ENCODE assay signal across 18 cellular contexts in genomic region chr14:95486875-95487668, GRCh38. TPM values are rescaled to one million over a fixed set of nuclear protein-coding genes. Genes with fewer than 3 reads are reported as not detected.
DNase-seq lines count a peak whose midpoint lies in the region; ATAC-seq, FAIRE-seq and TF ChIP-seq lines count a peak whose summit lies in the region.
"Had no signal": no experiment of that assay in that cellular context is flagged by ENCODE, and none has a peak within 500 bp of the region (broad histone marks: within the 10 kb centered on the region; RNA-seq: fewer than 3 reads in every experiment).

No MANE protein-coding gene starts in this region.

- H3K27ac ChIP-seq in CD4-positive, alpha-beta T cell (ENCODE audit: low read depth, low read length), result no peak overlapping the region
- H3K27ac ChIP-seq in kidney (ENCODE audit: low read depth in 2 of 2, low read length in 2 of 2) (no peak overlapping the region), esophagus muscularis mucosa (replicated peaks in 1 of 4) (no peak overlapping the region), ovary (no peak overlapping the region), esophagus squamous epithelium (no peak overlapping the region)
- H3K27ac ChIP-seq: epithelial cell of prostate, prostate gland had no signal

- peak overlapping the region; percentile 36 for H3K27ac Mint-ChIP-seq in CD4-positive, alpha-beta T cell
- H3K27ac Mint-ChIP-seq: WTC11 had no signal

- no peaks in the 10 kb centered on the region for H3K9me3 Mint-ChIP-seq in CD4-positive, alpha-beta T cell

- peaks cover 8% of the 10 kb centered on the region for H3K36me3 Mint-ChIP-seq in CD4-positive, alpha-beta T cell (ENCODE audit: low read depth)
- H3K36me3 Mint-ChIP-seq: WTC11 had no signal

- no peak for DNase-seq in CD4-positive, alpha-beta T cell
- peak; percentile 21 for DNase-seq in NCI-H345 treated with DMSO at 0.1 percent for 48 hours (lab: John Stamatoyannopoulos, UW; ENCODE audit: unreplicated experiment)
- DNase-seq in kidney, result peak; percentile 36
- DNase-seq in esophagus muscularis mucosa (ENCODE audit: extremely low spot score), result no peak
- no peak for DNase-seq in NCI-H2081 (lab: John Stamatoyannopoulos, UW)
- DNase-seq in ovary, result no peak
- no peak for DNase-seq in esophagus squamous epithelium (lab: John Stamatoyannopoulos, UW)
- DNase-seq: activated T-cell treated with anti-CD3 and anti-CD28 coated beads, Interleukin-2, amount 50 U/mL, for 1 hour; C1 segment of cervical spinal cord; GOT3; mammary epithelial cell; NCI-H2081 treated with DMSO at 0.1 percent for 48 hours; SIG-M5; stimulated activated naive CD4-positive, alpha-beta T cell had no signal

- H3K4me1 Mint-ChIP-seq in CD4-positive, alpha-beta T cell (ENCODE audit: low read depth), result peaks cover 73% of the 10 kb centered on the region

- no peak for ATAC-seq in CD4-positive, alpha-beta T cell (ENCODE audit: poor library complexity)
- ATAC-seq in GM18909 (IDR thresholded peaks at IDR 0.05; ENCODE audit: poor library complexity, unreplicated experiment), result peak; percentile 44
- ATAC-seq: WTC11 had no signal

- POLR2A ChIA-PET in CD4-positive, alpha-beta T cell (lab: Charles Lee), result interaction anchor here (0.7 to 1.3 kb wide), 2 partner anchors 23 to 43 kb away, joined by 3 read pairs; no protein-coding TSS in a partner anchor

- TF ChIP-seq CTCF in CD4-positive, alpha-beta T cell (IDR thresholded peaks at IDR 0.05), result no peak
- TF ChIP-seq CTCF in kidney (IDR thresholded peaks at IDR 0.05; ENCODE audit: borderline replicate concordance, extremely low read depth, insufficient read depth) (no peak), esophagus muscularis mucosa (IDR thresholded peaks at IDR 0.05) (no peak), ovary (IDR thresholded peaks at IDR 0.05) (no peak), esophagus squamous epithelium (IDR thresholded peaks at IDR 0.05) (no peak)

- TF ChIP-seq POLR2A in esophagus muscularis mucosa (IDR thresholded peaks at IDR 0.05; ENCODE audit: low read depth) (no peak), ovary (IDR thresholded peaks at IDR 0.05) (no peak), esophagus squamous epithelium (IDR thresholded peaks at IDR 0.05) (no peak)

- no peaks in the 10 kb centered on the region for H3K27me3 Mint-ChIP-seq in CD4-positive, alpha-beta T cell

- H3K4me3 ChIP-seq in kidney (ENCODE audit: low read length in 2 of 2), result no peak overlapping the region
- H3K4me3 ChIP-seq in esophagus muscularis mucosa, result no peak overlapping the region
- H3K4me3 ChIP-seq in ovary, result no peak overlapping the region
- H3K4me3 ChIP-seq in esophagus squamous epithelium, result no peak overlapping the region
- H3K4me3 ChIP-seq: prostate gland had no signal

- no peak overlapping the region for H3K4me3 Mint-ChIP-seq in CD4-positive, alpha-beta T cell
- H3K4me3 Mint-ChIP-seq: WTC11 had no signal

- no peaks in the 10 kb centered on the region for H3K9me3 ChIP-seq in CD4-positive, alpha-beta T cell (ENCODE audit: control insufficient read depth, low read length)
- no peaks in the 10 kb centered on the region for H3K9me3 ChIP-seq in kidney (ENCODE audit: control insufficient read depth in 1 of 2, low read length in 2 of 2)
- no peaks in the 10 kb centered on the region for H3K9me3 ChIP-seq in esophagus muscularis mucosa
- no peaks in the 10 kb centered on the region for H3K9me3 ChIP-seq in ovary
- H3K9me3 ChIP-seq in esophagus squamous epithelium, result no peaks in the 10 kb centered on the region
- H3K9me3 ChIP-seq: prostate gland had no signal

- WGBS in esophagus muscularis mucosa, result 93% methylated on average over 15 of the region's 15 CpGs
- 90 to 93% (median 90%) methylated on average over 15 of the region's 15 CpGs for WGBS in ovary, 3 donors
- WGBS in esophagus squamous epithelium, 2 donors, result 90 to 94% methylated on average over 14 of the region's 15 CpGs

- CTCF ChIA-PET in CD4-positive, alpha-beta T cell (lab: Charles Lee), result interaction anchor here (1.6 kb wide), 1 partner anchor 26 kb away, joined by 3 read pairs; no protein-coding TSS in a partner anchor

- H3K9ac ChIP-seq in kidney (ENCODE audit: low read length in 2 of 2), result no peak overlapping the region

- H3K36me3 ChIP-seq in kidney (ENCODE audit: control insufficient read depth in 1 of 2, insufficient read depth in 2 of 2, low read length in 2 of 2) (no peaks in the 10 kb centered on the region), esophagus muscularis mucosa (no peaks in the 10 kb centered on the region), ovary (no peaks in the 10 kb centered on the region), esophagus squamous epithelium (no peaks in the 10 kb centered on the region)
- H3K36me3 ChIP-seq: prostate gland had no signal

- H3K27me3 ChIP-seq in CD4-positive, alpha-beta T cell (ENCODE audit: control insufficient read depth, insufficient read depth, low read length), result no peaks in the 10 kb centered on the region
- H3K27me3 ChIP-seq in esophagus muscularis mucosa, result peaks cover 0 to 4% (median 0%) of the 10 kb centered on the region in 4 donors
- no peaks in the 10 kb centered on the region for H3K27me3 ChIP-seq in ovary
- H3K27me3 ChIP-seq in esophagus squamous epithelium, result no peaks in the 10 kb centered on the region

- no peak for FAIRE-seq in kidney (lab: Jason Lieb, UNC)

- intact Hi-C loops in CD4-positive, alpha-beta T cell (cut with DNase I, micrococcal nuclease), result no loop called here
- intact Hi-C loops in kidney (cut with DNase I) (no loop called here), esophagus muscularis mucosa (cut with DNase I) (no loop called here), ovary (cut with DNase I) (loop anchor here in 1 of 4 donors (5.0 kb wide), 1 partner anchor 35 kb away; no protein-coding TSS in a partner anchor), esophagus squamous epithelium (cut with DNase I) (no loop called here)

- TF ChIP-seq EP300 in esophagus muscularis mucosa (IDR thresholded peaks at IDR 0.05), result no peak
- no peak for TF ChIP-seq EP300 in ovary (IDR thresholded peaks at IDR 0.05)

- peaks cover 22 to 25% of the 10 kb centered on the region in 2 donors for H3K4me1 ChIP-seq in kidney (ENCODE audit: control insufficient read depth in 1 of 2, insufficient read depth in 1 of 2, low read depth in 1 of 2, low read length in 2 of 2)
- peaks cover 50 to 85% (median 76%) of the 10 kb centered on the region in 4 donors for H3K4me1 ChIP-seq in esophagus muscularis mucosa
- peaks cover 37% of the 10 kb centered on the region for H3K4me1 ChIP-seq in ovary (ENCODE audit: insufficient read depth)
- peaks cover 10 to 96% (median 46%) of the 10 kb centered on the region in 3 donors for H3K4me1 ChIP-seq in esophagus squamous epithelium
- H3K4me1 ChIP-seq: prostate gland had no signal

RNA-seq across cellular contexts. Expression of gene SYNE3, which starts 29.4 kb away (rescaled TPM):
- total RNA-seq in CD4-positive, alpha-beta T cell, result 10 to 100 TPM; 29.4 to 31.4 TPM
- total RNA-seq in kidney (18.5 TPM), esophagus muscularis mucosa (10 to 100 TPM; 14.4 to 18.7 (median 16.6) TPM), ovary (10 to 100 TPM in 5 of 7 donors, 1 to 10 TPM in 2; 6.4 to 26.0 (median 14.9) TPM), esophagus squamous epithelium (10 to 100 TPM in 1 of 4 donors, 1 to 10 TPM in 3; 1.5 to 11.6 (median 5.5) TPM)
- polyA plus RNA-seq in kidney (ENCODE audit: insufficient read depth, low read depth, low replicate concordance) (0.54 TPM), ovary (1 to 10 TPM; 3.7 to 5.1 TPM)

RNA-seq across cellular contexts. Expression of gene GLRX5, which starts 47.8 kb away (rescaled TPM):
- total RNA-seq in CD4-positive, alpha-beta T cell, result 10 to 100 TPM; 11.3 to 11.9 TPM
- total RNA-seq in kidney (46.7 TPM), esophagus muscularis mucosa (10 to 100 TPM; 34.3 to 51.5 (median 43.5) TPM), ovary (10 to 100 TPM; 38.0 to 49.2 (median 41.7) TPM), esophagus squamous epithelium (10 to 100 TPM; 14.4 to 40.1 (median 32.6) TPM)
- polyA plus RNA-seq in kidney (ENCODE audit: insufficient read depth, low read depth, low replicate concordance) (124 TPM), ovary (100 to 1,000 TPM in 1 of 2 donors, 10 to 100 TPM in 1; 52.6 to 105 TPM)

Comparison
In these comparisons a context has a peak if more than half of its experiments do, and no peak if none do; other contexts are left out.
1. DNase-seq: peak in NCI-H345 treated with DMSO at 0.1 percent for 48 hours (single experiment) and kidney (single experiment); none in CD4-positive, alpha-beta T cell (0 of 10), esophagus muscularis mucosa (single experiment), NCI-H2081 (0 of 2), ovary (0 of 5) and esophagus squamous epithelium (single experiment).